ENCODE assay signal across 12 cellular contexts in the genomic region with DNA sequence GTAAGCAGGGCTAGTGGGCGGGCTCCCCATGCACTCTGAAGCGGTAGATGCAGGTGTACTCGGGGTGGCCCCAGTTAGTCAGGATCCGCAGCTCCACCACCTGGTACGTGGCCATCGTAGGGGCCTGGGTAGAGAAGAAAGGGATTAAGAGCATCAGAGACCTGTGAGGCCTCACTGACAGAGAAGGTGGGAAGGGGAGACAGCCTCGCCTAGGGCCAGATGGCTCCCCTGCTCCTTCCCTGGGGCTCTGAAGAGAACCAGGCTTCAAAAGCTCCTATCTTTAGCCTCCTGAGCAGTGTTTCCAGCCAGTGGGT. TPM values are rescaled to one million over a fixed set of nuclear protein-coding genes. Genes with fewer than 3 reads are reported as not detected.
DNase-seq lines count a peak whose midpoint lies in the region; ATAC-seq, FAIRE-seq and TF ChIP-seq lines count a peak whose summit lies in the region.
"Had no signal": no experiment of that assay in that cellular context is flagged by ENCODE, and none has a peak within 500 bp of the region (broad histone marks: within the 10 kb centered on the region; RNA-seq: fewer than 3 reads in every experiment).

No MANE protein-coding gene starts in this region.

- peak overlapping the region in 1 of 2 donors; percentile 19 for H3K4me3 Mint-ChIP-seq in effector memory CD8-positive, alpha-beta T cell

- peaks cover 41 to 57% of the 10 kb centered on the region in 2 experiments for H3K36me3 ChIP-seq in HepG2 (replicated peaks in 1 of 2; ENCODE audit: control insufficient read depth in 1 of 2, insufficient read depth in 2 of 2, low read length in 2 of 2)
- H3K36me3 ChIP-seq in right lobe of liver, result peaks cover 3 to 63% (median 46%) of the 10 kb centered on the region in 4 donors

- no peak overlapping the region for H3K27ac ChIP-seq in HepG2 (ENCODE audit: extremely low read length, insufficient read depth, low read length)
- H3K27ac ChIP-seq in right lobe of liver, result peak overlapping the region in 1 of 3 donors; percentile 96
- H3K27ac ChIP-seq in temporal lobe (ENCODE audit: low read depth, low read length), result peak overlapping the region; percentile 99
- H3K27ac ChIP-seq: vagina had no signal

- H3K4me1 Mint-ChIP-seq in effector memory CD8-positive, alpha-beta T cell (ENCODE audit: low read depth in 2 of 2), result peaks cover 47 to 51% of the 10 kb centered on the region in 2 donors

- no peaks in the 10 kb centered on the region for H3K9me3 ChIP-seq in HepG2 (ENCODE audit: low read length)
- H3K9me3 ChIP-seq in right lobe of liver, result no peaks in the 10 kb centered on the region
- H3K9me3 ChIP-seq: mucosa of descending colon, vagina had no signal

- no peak for TF ChIP-seq RAD21 in HepG2 (CRISPR knock-in tag; IDR thresholded peaks at IDR 0.05)

- H3K36me3 Mint-ChIP-seq in effector memory CD8-positive, alpha-beta T cell (ENCODE audit: insufficient read depth), result peaks cover 100% of the 10 kb centered on the region

- ATAC-seq in HepG2, result no peak
- no peak for ATAC-seq in right lobe of liver
- no peak for ATAC-seq in effector memory CD8-positive, alpha-beta T cell (replicated peaks)
- no peak for ATAC-seq in GM19324 (IDR thresholded peaks at IDR 0.05; ENCODE audit: low FRiP score, unreplicated experiment)
- ATAC-seq: sciatic nerve had no signal

- TF ChIP-seq EP300 in HepG2 (IDR thresholded peaks at IDR 0.05; ENCODE audit: low read depth in 2 of 2, low read length in 2 of 2) (no peak), HepG2 (CRISPR knock-in tag; IDR thresholded peaks at IDR 0.05; ENCODE audit: borderline replicate concordance) (no peak)

- H4K20me1 ChIP-seq in HepG2 (ENCODE audit: insufficient read depth, low read length), result peaks cover 9% of the 10 kb centered on the region; the same call in 1 of the 2 replicates

- in situ Hi-C loops in HepG2 (cut with HindIII; ENCODE audit: extremely low pct_ligation_motif_present, low pct_unique_long_range_greater_than_20kb), result no loop called here

- H3K4me1 ChIP-seq in HepG2 (ENCODE audit: insufficient read depth, low read length) (peaks cover 11% of the 10 kb centered on the region), right lobe of liver (peaks cover 0 to 55% (median 26%) of the 10 kb centered on the region in 4 donors)

- no peaks in the 10 kb centered on the region for H3K27me3 Mint-ChIP-seq in effector memory CD8-positive, alpha-beta T cell

- peak overlapping the region; percentile 86 to 95 for H3K27ac Mint-ChIP-seq in effector memory CD8-positive, alpha-beta T cell

- CTCF ChIA-PET in HepG2 (lab: Yijun Ruan, JAX; ENCODE audit: low intra/inter-chr PET ratio, low total read pairs), result no interaction called here

- no peaks in the 10 kb centered on the region for H3K79me2 ChIP-seq in HepG2 (ENCODE audit: insufficient read depth, low read length)

- intact Hi-C loops in HepG2 (cut with micrococcal nuclease; ENCODE audit: unreplicated experiment) (no loop called here), right lobe of liver (cut with DNase I) (no loop called here)

- POLR2A ChIA-PET in HepG2 (lab: Yijun Ruan, JAX), result interaction anchor here (0.9 to 1.5 kb wide), 3 partner anchors 11 to 18 kb away, joined by 3 to 4 read pairs (median 3); no protein-coding TSS in a partner anchor

- no peak for FAIRE-seq in HepG2 (lab: Jason Lieb, UNC)
- FAIRE-seq: RCC 7860 had no signal

- DNase-seq in HepG2 (ENCODE audit: low spot score) (no peak), right lobe of liver (no peak)
- no peak for DNase-seq in effector memory CD8-positive, alpha-beta T cell
- no peak for DNase-seq in stimulated activated naive CD4-positive, alpha-beta T cell (lab: John Stamatoyannopoulos, UW)
- DNase-seq: C1 segment of cervical spinal cord, NCI-H345 had no signal

- no peaks in the 10 kb centered on the region; a peak in 1 of 5 replicates for H3K27me3 ChIP-seq in HepG2 (ENCODE audit: control insufficient read depth in 1 of 2, insufficient read depth in 2 of 2, low read length in 2 of 2)
- H3K27me3 ChIP-seq in right lobe of liver, result no peaks in the 10 kb centered on the region
- H3K27me3 ChIP-seq: vagina had no signal

- no peak overlapping the region for H3K9ac ChIP-seq in HepG2 (ENCODE audit: insufficient read depth, low read depth, low read length)

- no peak overlapping the region for H3K4me2 ChIP-seq in HepG2 (ENCODE audit: low read depth, low read length)

- BruUV-seq in HepG2 (replicated peaks; lab: Mats Ljungman, UMichigan), result no TSS peak

- no peak overlapping the region for H3K4me3 ChIP-seq in HepG2 (replicated peaks in 1 of 3; ENCODE audit: insufficient read depth in 1 of 3, low read depth in 2 of 3, low read length in 3 of 3)
- H3K4me3 ChIP-seq in right lobe of liver, result no peak overlapping the region
- H3K4me3 ChIP-seq: mucosa of descending colon, vagina had no signal

- WGBS in HepG2 (ENCODE audit: low lambda C conversion rate), result 97% methylated on average over 7 of the region's 7 CpGs
- 80% methylated on average over 2 of the region's 7 CpGs for WGBS in right lobe of liver (ENCODE audit: insufficient coverage, low coverage, low lambda C conversion rate, missing lambda C conversion rate)

- TF ChIP-seq CTCF in HepG2 (CRISPR knock-in tag; IDR thresholded peaks at IDR 0.05) (no peak), right lobe of liver (IDR thresholded peaks at IDR 0.05) (no peak)

- TF ChIP-seq POLR2A in HepG2 (IDR thresholded peaks at IDR 0.05; ENCODE audit: insufficient read depth in 1 of 2, low read depth in 2 of 2, low read length in 2 of 2), result no peak
- TF ChIP-seq POLR2A in right lobe of liver (IDR thresholded peaks at IDR 0.05), result no peak

- H2AFZ ChIP-seq in HepG2 (ENCODE audit: low read length), result no peak overlapping the region

- H3K9me3 Mint-ChIP-seq in effector memory CD8-positive, alpha-beta T cell, result no peaks in the 10 kb centered on the region

RNA-seq across cellular contexts. Expression of gene SUN2, which starts 19.6 kb away (rescaled TPM):
- 18.2 and 45.6 TPM in 2 replicates for total RNA-seq in HepG2 (2016; rRNA removed; fragmentation: Illumina TruSeq; extraction: Trizol)
- 7.7 and 8.7 TPM in 2 replicates for total RNA-seq in HepG2 (2016; cell fraction: cytosol; rRNA removed; fragmentation: Illumina TruSeq; extraction: Trizol; ENCODE audit: low read depth)
- 15.8 and 46.5 TPM in 2 replicates for total RNA-seq in HepG2 (2016; cell fraction: insoluble cytoplasmic fraction; rRNA removed; fragmentation: Illumina TruSeq; extraction: Trizol)
- 8.0 and 10.1 TPM in 2 replicates for total RNA-seq in HepG2 (2016; cell fraction: membrane; rRNA removed; fragmentation: Illumina TruSeq; extraction: Trizol)
- 45.0 and 55.0 TPM in 2 replicates for total RNA-seq in HepG2 (2016; cell fraction: nucleus; rRNA removed; fragmentation: Illumina TruSeq; extraction: Trizol)
- 56.6 and 94.4 TPM in 2 replicates for polyA plus RNA-seq in HepG2 (2011; rRNA removed)
- polyA plus RNA-seq in HepG2 (2011; cell fraction: cytosol; rRNA removed), result 56.4 and 70.2 TPM in 2 replicates
- polyA plus RNA-seq in HepG2 (2011; cell fraction: nucleus; rRNA removed), result 131 and 136 TPM in 2 replicates
- 54.3 and 62.5 TPM in 2 replicates for polyA plus RNA-seq in HepG2 (2012)
- polyA plus RNA-seq in HepG2 (2016; cell fraction: cytosol; fragmentation: Illumina TruSeq; extraction: Trizol; ENCODE audit: low read depth), result 1.7 and 2.0 TPM in 2 replicates
- 13.1 and 15.6 TPM in 2 replicates for polyA plus RNA-seq in HepG2 (2016; cell fraction: insoluble cytoplasmic fraction; fragmentation: Illumina TruSeq; extraction: Trizol; ENCODE audit: low read depth)
- polyA plus RNA-seq in HepG2 (2016; cell fraction: membrane; fragmentation: Illumina TruSeq; extraction: Trizol; ENCODE audit: low read depth), result 2.6 and 3.3 TPM in 2 replicates
- 64.6 and 66.8 TPM in 2 replicates for polyA plus RNA-seq in HepG2 (2016; cell fraction: nucleus; fragmentation: Illumina TruSeq; extraction: Trizol; ENCODE audit: insufficient read depth, low read depth)
- polyA minus RNA-seq in HepG2 (2011; rRNA and poly(A)+ RNA removed; ENCODE audit: low replicate concordance), result 70.8 and 210 TPM in 2 replicates
- polyA minus RNA-seq in HepG2 (2011; cell fraction: cytosol; rRNA and poly(A)+ RNA removed), result 64.5 and 71.6 TPM in 2 replicates
- polyA minus RNA-seq in HepG2 (2011; cell fraction: nucleus; rRNA and poly(A)+ RNA removed), result 46.5 and 51.3 TPM in 2 replicates
- 100 to 1,000 TPM; 104 to 174 (median 144) TPM for total RNA-seq in right lobe of liver
- total RNA-seq in temporal lobe, result 77.9 TPM

RNA-seq across cellular contexts. Expression of gene GTPBP1, which starts 30.5 kb away (rescaled TPM):
- 22.3 and 24.6 TPM in 2 replicates for total RNA-seq in HepG2 (2016; rRNA removed; fragmentation: Illumina TruSeq; extraction: Trizol)
- total RNA-seq in HepG2 (2016; cell fraction: cytosol; rRNA removed; fragmentation: Illumina TruSeq; extraction: Trizol; ENCODE audit: low read depth), result 9.4 and 11.9 TPM in 2 replicates
- total RNA-seq in HepG2 (2016; cell fraction: insoluble cytoplasmic fraction; rRNA removed; fragmentation: Illumina TruSeq; extraction: Trizol), result 22.2 and 23.5 TPM in 2 replicates
- total RNA-seq in HepG2 (2016; cell fraction: membrane; rRNA removed; fragmentation: Illumina TruSeq; extraction: Trizol), result 10.5 and 13.9 TPM in 2 replicates
- 28.5 and 30.6 TPM in 2 replicates for total RNA-seq in HepG2 (2016; cell fraction: nucleus; rRNA removed; fragmentation: Illumina TruSeq; extraction: Trizol)
- polyA plus RNA-seq in HepG2 (2011; rRNA removed), result 27.0 and 34.6 TPM in 2 replicates
- polyA plus RNA-seq in HepG2 (2011; cell fraction: cytosol; rRNA removed), result 12.2 TPM in 2 replicates
- polyA plus RNA-seq in HepG2 (2011; cell fraction: nucleus; rRNA removed), result 95.6 and 97.7 TPM in 2 replicates
- 27.1 and 32.6 TPM in 2 replicates for polyA plus RNA-seq in HepG2 (2012)
- 1.9 and 2.1 TPM in 2 replicates for polyA plus RNA-seq in HepG2 (2016; cell fraction: cytosol; fragmentation: Illumina TruSeq; extraction: Trizol; ENCODE audit: low read depth)
- 11.2 and 13.8 TPM in 2 replicates for polyA plus RNA-seq in HepG2 (2016; cell fraction: insoluble cytoplasmic fraction; fragmentation: Illumina TruSeq; extraction: Trizol; ENCODE audit: low read depth)
- 4.8 and 5.6 TPM in 2 replicates for polyA plus RNA-seq in HepG2 (2016; cell fraction: membrane; fragmentation: Illumina TruSeq; extraction: Trizol; ENCODE audit: low read depth)
- polyA plus RNA-seq in HepG2 (2016; cell fraction: nucleus; fragmentation: Illumina TruSeq; extraction: Trizol; ENCODE audit: insufficient read depth, low read depth), result 23.2 and 23.4 TPM in 2 replicates
- 58.7 and 59.1 TPM in 2 replicates for polyA minus RNA-seq in HepG2 (2011; rRNA and poly(A)+ RNA removed; ENCODE audit: low replicate concordance)
- 15.1 and 17.8 TPM in 2 replicates for polyA minus RNA-seq in HepG2 (2011; cell fraction: cytosol; rRNA and poly(A)+ RNA removed)
- 81.0 and 88.9 TPM in 2 replicates for polyA minus RNA-seq in HepG2 (2011; cell fraction: nucleus; rRNA and poly(A)+ RNA removed)
- 10 to 100 TPM; 13.4 to 21.6 (median 16.7) TPM for total RNA-seq in right lobe of liver
- 28.5 TPM for total RNA-seq in temporal lobe

RNA-seq across cellular contexts. Expression of gene JOSD1, which starts 35.5 kb away (rescaled TPM):
- 30.6 and 31.7 TPM in 2 replicates for total RNA-seq in HepG2 (2016; rRNA removed; fragmentation: Illumina TruSeq; extraction: Trizol)
- 8.1 and 9.2 TPM in 2 replicates for total RNA-seq in HepG2 (2016; cell fraction: cytosol; rRNA removed; fragmentation: Illumina TruSeq; extraction: Trizol; ENCODE audit: low read depth)
- 26.6 and 29.1 TPM in 2 replicates for total RNA-seq in HepG2 (2016; cell fraction: insoluble cytoplasmic fraction; rRNA removed; fragmentation: Illumina TruSeq; extraction: Trizol)
- 33.4 and 36.1 TPM in 2 replicates for total RNA-seq in HepG2 (2016; cell fraction: membrane; rRNA removed; fragmentation: Illumina TruSeq; extraction: Trizol)
- 17.6 and 22.7 TPM in 2 replicates for total RNA-seq in HepG2 (2016; cell fraction: nucleus; rRNA removed; fragmentation: Illumina TruSeq; extraction: Trizol)
- polyA plus RNA-seq in HepG2 (2011; rRNA removed), result 38.4 and 44.5 TPM in 2 replicates
- polyA plus RNA-seq in HepG2 (2011; cell fraction: cytosol; rRNA removed), result 39.7 and 45.2 TPM in 2 replicates
- 36.9 and 44.6 TPM in 2 replicates for polyA plus RNA-seq in HepG2 (2011; cell fraction: nucleus; rRNA removed)
- polyA plus RNA-seq in HepG2 (2012), result 28.7 and 33.3 TPM in 2 replicates
- 7.4 and 8.3 TPM in 2 replicates for polyA plus RNA-seq in HepG2 (2016; cell fraction: cytosol; fragmentation: Illumina TruSeq; extraction: Trizol; ENCODE audit: low read depth)
- 28.7 and 31.1 TPM in 2 replicates for polyA plus RNA-seq in HepG2 (2016; cell fraction: insoluble cytoplasmic fraction; fragmentation: Illumina TruSeq; extraction: Trizol; ENCODE audit: low read depth)
- polyA plus RNA-seq in HepG2 (2016; cell fraction: membrane; fragmentation: Illumina TruSeq; extraction: Trizol; ENCODE audit: low read depth), result 21.8 and 25.8 TPM in 2 replicates
- 40.7 and 49.6 TPM in 2 replicates for polyA plus RNA-seq in HepG2 (2016; cell fraction: nucleus; fragmentation: Illumina TruSeq; extraction: Trizol; ENCODE audit: insufficient read depth, low read depth)
- 51.9 and 81.6 TPM in 2 replicates for polyA minus RNA-seq in HepG2 (2011; rRNA and poly(A)+ RNA removed; ENCODE audit: low replicate concordance)
- 20.5 and 24.2 TPM in 2 replicates for polyA minus RNA-seq in HepG2 (2011; cell fraction: cytosol; rRNA and poly(A)+ RNA removed)
- polyA minus RNA-seq in HepG2 (2011; cell fraction: nucleus; rRNA and poly(A)+ RNA removed), result 25.5 and 25.6 TPM in 2 replicates
- 10 to 100 TPM; 13.0 to 32.2 (median 21.7) TPM for total RNA-seq in right lobe of liver
- total RNA-seq in temporal lobe, result 44.5 TPM

RNA-seq across cellular contexts. Expression of gene TOMM22, which starts 54.5 kb away (rescaled TPM):
- 118 and 143 TPM in 2 replicates for total RNA-seq in HepG2 (2016; rRNA removed; fragmentation: Illumina TruSeq; extraction: Trizol)
- total RNA-seq in HepG2 (2016; cell fraction: cytosol; rRNA removed; fragmentation: Illumina TruSeq; extraction: Trizol; ENCODE audit: low read depth), result 46.5 and 54.3 TPM in 2 replicates
- total RNA-seq in HepG2 (2016; cell fraction: insoluble cytoplasmic fraction; rRNA removed; fragmentation: Illumina TruSeq; extraction: Trizol), result 112 and 138 TPM in 2 replicates
- total RNA-seq in HepG2 (2016; cell fraction: membrane; rRNA removed; fragmentation: Illumina TruSeq; extraction: Trizol), result 120 and 127 TPM in 2 replicates
- total RNA-seq in HepG2 (2016; cell fraction: nucleus; rRNA removed; fragmentation: Illumina TruSeq; extraction: Trizol), result 42.3 and 47.4 TPM in 2 replicates
- polyA plus RNA-seq in HepG2 (2011; rRNA removed), result 37.3 and 46.9 TPM in 2 replicates
- 27.5 and 46.2 TPM in 2 replicates for polyA plus RNA-seq in HepG2 (2011; cell fraction: cytosol; rRNA removed)
- 8.9 and 10.9 TPM in 2 replicates for polyA plus RNA-seq in HepG2 (2011; cell fraction: nucleus; rRNA removed)
- polyA plus RNA-seq in HepG2 (2012), result 46.1 and 62.9 TPM in 2 replicates
- 63.6 and 70.9 TPM in 2 replicates for polyA plus RNA-seq in HepG2 (2016; cell fraction: cytosol; fragmentation: Illumina TruSeq; extraction: Trizol; ENCODE audit: low read depth)
- polyA plus RNA-seq in HepG2 (2016; cell fraction: insoluble cytoplasmic fraction; fragmentation: Illumina TruSeq; extraction: Trizol; ENCODE audit: low read depth), result 161 and 162 TPM in 2 replicates
- 126 and 148 TPM in 2 replicates for polyA plus RNA-seq in HepG2 (2016; cell fraction: membrane; fragmentation: Illumina TruSeq; extraction: Trizol; ENCODE audit: low read depth)
- polyA plus RNA-seq in HepG2 (2016; cell fraction: nucleus; fragmentation: Illumina TruSeq; extraction: Trizol; ENCODE audit: insufficient read depth, low read depth), result 85.7 and 87.7 TPM in 2 replicates
- 34.4 and 37.5 TPM in 2 replicates for polyA minus RNA-seq in HepG2 (2011; rRNA and poly(A)+ RNA removed; ENCODE audit: low replicate concordance)
- 28.1 and 28.5 TPM in 2 replicates for polyA minus RNA-seq in HepG2 (2011; cell fraction: cytosol; rRNA and poly(A)+ RNA removed)
- polyA minus RNA-seq in HepG2 (2011; cell fraction: nucleus; rRNA and poly(A)+ RNA removed), result 11.8 and 15.4 TPM in 2 replicates
- total RNA-seq in right lobe of liver, result 10 to 100 TPM; 23.2 to 36.8 (median 32.4) TPM
- total RNA-seq in temporal lobe, result 31.0 TPM

RNA-seq across cellular contexts. Expression of gene DNAL4, which starts 57.7 kb away (rescaled TPM):
- 8.0 and 8.8 TPM in 2 replicates for total RNA-seq in HepG2 (2016; rRNA removed; fragmentation: Illumina TruSeq; extraction: Trizol)
- 8.4 and 10.6 TPM in 2 replicates for total RNA-seq in HepG2 (2016; cell fraction: cytosol; rRNA removed; fragmentation: Illumina TruSeq; extraction: Trizol; ENCODE audit: low read depth)
- 7.8 and 8.3 TPM in 2 replicates for total RNA-seq in HepG2 (2016; cell fraction: insoluble cytoplasmic fraction; rRNA removed; fragmentation: Illumina TruSeq; extraction: Trizol)
- 15.9 and 18.1 TPM in 2 replicates for total RNA-seq in HepG2 (2016; cell fraction: membrane; rRNA removed; fragmentation: Illumina TruSeq; extraction: Trizol)
- 3.2 and 3.8 TPM in 2 replicates for total RNA-seq in HepG2 (2016; cell fraction: nucleus; rRNA removed; fragmentation: Illumina TruSeq; extraction: Trizol)
- 9.0 and 10.7 TPM in 2 replicates for polyA plus RNA-seq in HepG2 (2011; rRNA removed)
- polyA plus RNA-seq in HepG2 (2011; cell fraction: cytosol; rRNA removed), result 11.6 and 14.0 TPM in 2 replicates
- 6.6 and 8.0 TPM in 2 replicates for polyA plus RNA-seq in HepG2 (2011; cell fraction: nucleus; rRNA removed)
- polyA plus RNA-seq in HepG2 (2012), result 4.6 and 5.9 TPM in 2 replicates
- 10.5 and 11.9 TPM in 2 replicates for polyA plus RNA-seq in HepG2 (2016; cell fraction: cytosol; fragmentation: Illumina TruSeq; extraction: Trizol; ENCODE audit: low read depth)
- polyA plus RNA-seq in HepG2 (2016; cell fraction: insoluble cytoplasmic fraction; fragmentation: Illumina TruSeq; extraction: Trizol; ENCODE audit: low read depth), result 7.7 and 9.2 TPM in 2 replicates
- polyA plus RNA-seq in HepG2 (2016; cell fraction: membrane; fragmentation: Illumina TruSeq; extraction: Trizol; ENCODE audit: low read depth), result 13.7 and 14.4 TPM in 2 replicates
- polyA plus RNA-seq in HepG2 (2016; cell fraction: nucleus; fragmentation: Illumina TruSeq; extraction: Trizol; ENCODE audit: insufficient read depth, low read depth), result 5.5 and 8.1 TPM in 2 replicates
- polyA minus RNA-seq in HepG2 (2011; rRNA and poly(A)+ RNA removed; ENCODE audit: low replicate concordance), result 6.9 and 10.7 TPM in 2 replicates
- 1.5 and 2.4 TPM in 2 replicates for polyA minus RNA-seq in HepG2 (2011; cell fraction: cytosol; rRNA and poly(A)+ RNA removed)
- polyA minus RNA-seq in HepG2 (2011; cell fraction: nucleus; rRNA and poly(A)+ RNA removed), result 1.0 and 1.5 TPM in 2 replicates
- total RNA-seq in right lobe of liver, result 1 to 10 TPM; 2.0 to 6.2 (median 5.1) TPM
- 17.7 TPM for total RNA-seq in temporal lobe
